Comparison of ENCODE assay signal across 8 cellular contexts in the genomic region with DNA sequence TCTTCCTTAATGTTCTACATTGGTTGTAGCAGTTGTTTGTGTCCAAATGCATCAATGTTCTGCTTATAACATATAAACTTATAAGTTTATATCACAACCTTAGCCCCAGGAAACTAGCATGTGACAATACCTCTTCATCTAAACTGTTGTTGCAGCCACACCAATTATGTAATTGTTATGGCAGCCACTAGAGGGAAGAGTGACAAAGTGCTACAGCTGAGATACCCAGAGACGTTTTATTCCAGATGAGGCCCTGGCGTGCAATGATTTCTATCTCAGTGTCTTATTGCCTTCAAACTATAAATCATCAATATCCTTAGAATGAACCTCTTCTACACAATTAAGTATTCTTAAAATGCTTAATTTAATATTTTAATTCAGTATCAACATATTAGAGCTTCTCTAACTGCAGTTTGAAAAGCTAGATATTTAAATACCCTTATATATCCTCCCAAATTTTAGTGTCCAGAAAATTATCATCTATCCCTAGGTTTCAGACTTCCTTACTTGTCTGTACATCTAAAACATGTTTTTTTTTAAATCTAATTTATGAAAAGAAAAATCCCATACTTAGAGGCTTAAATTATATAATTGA.
DNase-seq lines count a peak whose midpoint lies in the region; ATAC-seq and TF ChIP-seq lines count a peak whose summit lies in the region.

No MANE protein-coding gene starts in this region.

- H3K27ac Mint-ChIP-seq in CD14-positive monocyte = no peak overlapping the region

- H3K4me3 ChIP-seq in OCI-LY7 (ENCODE audit: low read depth, low read length, poor library complexity, severe bottlenecking) (no peak overlapping the region), fibroblast of mammary gland (ENCODE audit: control insufficient read depth, low read depth, low read length) (no peak overlapping the region)

- H3K4me3 Mint-ChIP-seq in CD14-positive monocyte = no peak overlapping the region

- ATAC-seq in GM19023 (IDR thresholded peaks at IDR 0.05; ENCODE audit: unreplicated experiment) = peak; percentile 69
- peak; percentile 85 for ATAC-seq in HG03354 (IDR thresholded peaks at IDR 0.05; ENCODE audit: poor library complexity, severe bottlenecking, unreplicated experiment)
- ATAC-seq in HG03108 (IDR thresholded peaks at IDR 0.05; ENCODE audit: unreplicated experiment) = no peak

- H3K9me3 ChIP-seq in OCI-LY7 (ENCODE audit: low read length) = no peaks in the 10 kb centered on the region

- no peaks in the 10 kb centered on the region for H4K20me1 ChIP-seq in OCI-LY7 (ENCODE audit: insufficient read depth, low read length)

- H3K27ac ChIP-seq in OCI-LY7 (ENCODE audit: low read depth, low read length, poor library complexity, severe bottlenecking) = no peak overlapping the region

- CTCF ChIA-PET in OCI-LY7 (lab: Charles Lee; ENCODE audit: unreplicated experiment) = no interaction called here

- intact Hi-C loops in CD14-positive monocyte (cut with micrococcal nuclease) (no loop called here), OCI-LY7 (cut with micrococcal nuclease; ENCODE audit: unreplicated experiment) (no loop called here)

- H3K36me3 ChIP-seq in OCI-LY7 (ENCODE audit: insufficient read depth, low read length) = no peaks in the 10 kb centered on the region

- H3K36me3 Mint-ChIP-seq in CD14-positive monocyte = no peaks in the 10 kb centered on the region

- no peaks in the 10 kb centered on the region for H3K9me2 ChIP-seq in OCI-LY7 (ENCODE audit: insufficient read depth, low read length)

- H3K27me3 Mint-ChIP-seq in CD14-positive monocyte (ENCODE audit: low read depth in 3 of 3) = peaks cover 0 to 1% (median 0%) of the 10 kb centered on the region in 3 donors

- H3K9me3 Mint-ChIP-seq in CD14-positive monocyte = no peaks in the 10 kb centered on the region

- no peaks in the 10 kb centered on the region for H3K4me1 Mint-ChIP-seq in CD14-positive monocyte

- no TSS peak for BruUV-seq in OCI-LY7 (replicated peaks; lab: Mats Ljungman, UMichigan)

- TF ChIP-seq CTCF in CD14-positive monocyte (IDR thresholded peaks at IDR 0.05) = peak; percentile 11
- peak; percentile 75 for TF ChIP-seq CTCF in OCI-LY7 (conservative IDR thresholded peaks at IDR 0.05; ENCODE audit: low read length)
- TF ChIP-seq CTCF in fibroblast of mammary gland (conservative IDR thresholded peaks at IDR 0.05; ENCODE audit: control insufficient read depth, insufficient read depth, low read depth, low read length) = peak; percentile 44

- peak overlapping the region; percentile 31; the same call in 1 of the 2 replicates for H2AFZ ChIP-seq in OCI-LY7 (ENCODE audit: low read length)

- POLR2A ChIA-PET in OCI-LY7 (lab: Charles Lee) = no interaction called here

- DNase-seq in CD14-positive monocyte (ENCODE audit: low spot score) (no peak), OCI-LY7 (ENCODE audit: low spot score) (peak; percentile 21), fibroblast of mammary gland (ENCODE audit: low read depth) (peak; percentile 12), stromal cell of bone marrow (ENCODE audit: low read depth) (peak; percentile 2), COLO668 (lab: John Stamatoyannopoulos, UW; ENCODE audit: unreplicated experiment) (no peak)

- no peaks in the 10 kb centered on the region for H3K4me1 ChIP-seq in OCI-LY7 (ENCODE audit: insufficient read depth, low read length, poor library complexity, severe bottlenecking)

- no peaks in the 10 kb centered on the region for H3K79me2 ChIP-seq in OCI-LY7 (ENCODE audit: insufficient read depth, low read depth, low read length)

- no peak overlapping the region for H3K4me2 ChIP-seq in OCI-LY7 (ENCODE audit: low read length)

Comparison
In these comparisons a context has a peak if more than half of its experiments do, and no peak if none do; other contexts are left out.
1. DNase-seq: peak in OCI-LY7 (single experiment), fibroblast of mammary gland (single experiment) and stromal cell of bone marrow (single experiment); none in CD14-positive monocyte (single experiment) and COLO668 (single experiment).
2. CTCF ChIP-seq: peak in every context shown above with its lines; median percentile 75 in OCI-LY7; 44 in fibroblast of mammary gland; 11 in CD14-positive monocyte.